11 cellular contexts compared by ENCODE assay signal in the genomic region with DNA sequence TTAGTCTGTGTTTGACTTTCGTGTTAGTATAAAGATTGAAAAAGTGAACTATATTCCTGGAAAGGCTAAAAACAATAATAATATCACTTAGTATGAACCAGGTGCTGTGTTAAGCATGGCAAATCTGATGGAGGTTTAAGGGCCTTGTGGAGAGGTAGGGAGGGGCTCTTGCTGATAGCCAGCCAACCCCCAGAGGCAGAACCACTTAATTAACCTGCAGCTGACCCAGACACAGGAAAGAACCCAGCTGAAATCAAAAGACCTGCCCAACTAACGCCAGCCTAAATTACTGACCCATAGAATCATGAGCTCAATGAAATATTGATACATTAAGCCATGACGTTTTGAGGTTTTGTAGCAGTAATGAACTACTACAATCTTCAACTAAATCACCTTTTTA. TPM values are rescaled to one million over a fixed set of nuclear protein-coding genes. Genes with fewer than 3 reads are reported as not detected.
"Had no signal": no experiment of that assay in that cellular context is flagged by ENCODE, and none has a peak within 500 bp of the region (broad histone marks: within the 10 kb centered on the region; RNA-seq: fewer than 3 reads in every experiment).

No MANE protein-coding gene starts in this region.

- H2AFZ ChIP-seq: GM23248 had no signal

- H3K9me3 ChIP-seq: HAP-1 had no signal

- H3K27ac Mint-ChIP-seq: HFFc6 had no signal

- DNase-seq: GOT3, H7, HFFc6, IMR-90 had no signal

- H3K4me1 ChIP-seq: HAP-1 had no signal

- H3K27ac ChIP-seq: GM23248 had no signal

- H3K9ac ChIP-seq: GM23248 had no signal

- H3K9me3 Mint-ChIP-seq: HFFc6 had no signal

- H3K36me3 ChIP-seq: HAP-1 had no signal

- H3K4me3 ChIP-seq: GM23248, HAP-1, K562 had no signal

- ATAC-seq: HCT116, K562 had no signal

- FAIRE-seq: HTR-8/SVneo, K562 had no signal

- H3K4me3 Mint-ChIP-seq: HFFc6 had no signal

RNA-seq across cellular contexts. Expression of a gene that starts 28.3 kb away (rescaled TPM):
- total RNA-seq: GM23248, H4, H7, HFFc6, HT-29, IMR-90 had no signal
